Comparison of ENCODE assay signal across 22 cellular contexts in the genomic region with DNA sequence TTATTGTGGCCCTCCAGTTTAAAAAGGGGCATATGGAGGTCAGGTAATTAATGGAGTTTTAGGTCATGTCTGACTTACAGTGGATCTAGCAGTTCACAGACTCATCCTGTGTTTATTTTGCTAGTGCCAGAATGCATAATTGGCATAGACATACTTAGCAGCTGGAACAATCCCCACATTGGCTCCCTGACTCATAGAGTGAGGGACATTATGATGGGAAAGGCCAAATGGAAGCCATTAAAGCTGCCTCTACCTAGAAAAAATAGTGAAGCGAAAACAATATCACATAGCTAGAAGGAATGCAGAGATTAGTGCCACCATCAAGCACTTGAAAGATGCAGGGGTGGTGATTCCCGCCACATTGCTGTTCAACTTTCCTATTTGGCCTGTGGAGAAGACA.
"Had no signal": no experiment of that assay in that cellular context is flagged by ENCODE, and none has a peak within 500 bp of the region (broad histone marks: within the 10 kb centered on the region; RNA-seq: fewer than 3 reads in every experiment).

No MANE protein-coding gene starts in this region.

- H3K27ac ChIP-seq: dorsolateral prefrontal cortex, gastrocnemius medialis, lower lobe of right lung, prostate gland, right atrium auricular region, spleen, testis, tibial artery, upper lobe of left lung had no signal

- ATAC-seq: gastrocnemius medialis; left ventricle myocardium superior; lower lobe of right lung; naive thymus-derived CD8-positive, alpha-beta T cell; sciatic nerve; stimulated activated memory B cell treated with anti-CD40 and anti-IgM and Interleukin-4, amounts not matched to agents 10 μg/mL and 1 μg/mL and 100 μg/mL, for 72 hours; stimulated activated naive CD8-positive, alpha-beta T cell treated with anti-CD3 and anti-CD28 coated beads, Interleukin-15, Interleukin-2, amounts not matched to agents 100 U/mL and 50 U/mL, for 24 hours had no signal

- H3K4me3 ChIP-seq: dorsolateral prefrontal cortex, gastrocnemius medialis, lower lobe of right lung, prostate gland, right atrium auricular region, spleen, testis, tibial artery, upper lobe of left lung had no signal

- DNase-seq: cortex of kidney; dorsolateral prefrontal cortex; effector CD4-positive, alpha-beta T cell; foreskin fibroblast; gastrocnemius medialis; head of caudate nucleus; left ventricle myocardium superior; lower lobe of right lung; naive thymus-derived CD8-positive, alpha-beta T cell; nephron progenitor cell; nucleus accumbens; spleen; stimulated activated CD4-positive, alpha-beta T cell treated with anti-CD3 and anti-CD28 coated beads, Interleukin-4, amount 100 ng/mL, for 4 hours; stimulated activated naive CD8-positive, alpha-beta T cell treated with anti-CD3 and anti-CD28 coated beads, Interleukin-15, Interleukin-2, amounts not matched to agents 100 U/mL and 50 U/mL, for 24 hours; substantia nigra; testis; tibial artery; upper lobe of left lung had no signal

- H3K36me3 ChIP-seq: gastrocnemius medialis, lower lobe of right lung, prostate gland, right atrium auricular region, spleen, tibial artery, upper lobe of left lung had no signal

- H3K9me3 ChIP-seq: gastrocnemius medialis, lower lobe of right lung, prostate gland, right atrium auricular region, testis had no signal

- H3K4me1 ChIP-seq: gastrocnemius medialis, lower lobe of right lung, prostate gland, right atrium auricular region, spleen, testis, tibial artery, upper lobe of left lung had no signal

- H3K27me3 ChIP-seq: dorsolateral prefrontal cortex, gastrocnemius medialis, right atrium auricular region, spleen, testis, tibial artery, upper lobe of left lung had no signal
